ENCODE assay signal across 35 cellular contexts in genomic region chr7:136551618-136552017, GRCh38.
"Had no signal": no experiment of that assay in that cellular context is flagged by ENCODE, and none has a peak within 500 bp of the region (broad histone marks: within the 10 kb centered on the region; RNA-seq: fewer than 3 reads in every experiment).

No MANE protein-coding gene starts in this region.

- DNase-seq: Karpas-422, Kasumi-1, KG1, MG63, MM.1S, MV-4-11, NCI-H1048, NCI-H1092, NCI-H1092 treated with DMSO at 0.1 percent for 48 hours, NCI-H1105, NCI-H1105 treated with DMSO at 0.1 percent for 48 hours, NCI-H1417, NCI-H1417 treated with DMSO at 0.1 percent for 48 hours, NCI-H1436, NCI-H1436 treated with DMSO at 0.1 percent for 48 hours, NCI-H146, NCI-H1694, NCI-H1694 treated with DMSO at 0.1 percent for 48 hours, NCI-H187, NCI-H187 treated with DMSO at 0.1 percent for 48 hours, NCI-H1930, NCI-H2029, NCI-H2029 treated with DMSO at 0.1 percent for 48 hours, NCI-H2081, NCI-H2081 treated with DMSO at 0.1 percent for 48 hours, NCI-H2107, NCI-H2171, NCI-H2171 treated with DMSO at 0.1 percent for 48 hours, NCI-H2227 treated with DMSO at 0.1 percent for 48 hours, NCI-H226, NCI-H345, NCI-H446, NCI-H446 treated with DMSO at 0.1 percent for 48 hours, NCI-H510A had no signal

- H3K9ac ChIP-seq: KMS-11 had no signal

- H3K9me3 ChIP-seq: MG63 had no signal

- H3K27me3 ChIP-seq: MG63 had no signal

- H3K27ac ChIP-seq: KMS-11 had no signal

- H3K36me3 ChIP-seq: MG63 had no signal

- H3K4me2 ChIP-seq: KMS-11 had no signal

- H3K4me3 ChIP-seq: MG63 had no signal
